In the genomic region with DNA sequence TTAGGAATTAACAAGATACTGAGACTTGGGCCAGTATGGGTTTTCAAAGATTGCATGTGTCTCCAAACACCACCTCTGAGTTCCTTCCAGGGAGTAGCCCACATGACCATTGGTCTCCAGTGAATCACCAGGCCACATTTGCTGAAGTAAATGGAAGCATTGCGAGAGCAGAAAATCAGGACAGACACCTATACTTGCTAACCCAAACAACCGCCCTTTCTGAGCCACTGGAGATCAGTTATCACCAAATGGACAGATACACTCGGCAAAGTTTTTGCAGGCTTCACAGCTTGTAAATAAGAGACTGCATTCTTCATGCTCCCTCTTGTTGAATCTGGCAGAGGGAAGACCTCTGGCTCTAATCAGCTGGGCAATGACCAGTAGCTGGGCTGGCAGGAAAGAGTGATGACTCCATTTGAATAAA, we compare ENCODE assay signal across 17 cellular contexts. TPM values are rescaled to one million over a fixed set of nuclear protein-coding genes. Genes with fewer than 3 reads are reported as not detected.
DNase-seq lines count a peak whose midpoint lies in the region; ATAC-seq, FAIRE-seq and TF ChIP-seq lines count a peak whose summit lies in the region.
"Had no signal": no experiment of that assay in that cellular context is flagged by ENCODE, and none has a peak within 500 bp of the region (broad histone marks: within the 10 kb centered on the region; RNA-seq: fewer than 3 reads in every experiment).

No MANE protein-coding gene starts in this region.

- no peak for TF ChIP-seq POLR2A in H1 (IDR thresholded peaks at IDR 0.05; ENCODE audit: control extremely low read depth in 1 of 2, low read depth in 2 of 2, low read length in 2 of 2)

- H3K14ac ChIP-seq in H1 (ENCODE audit: insufficient read length), result no peak overlapping the region

- POLR2A ChIA-PET in H1 (lab: Charles Lee; ENCODE audit: partially characterized antibody), result no interaction called here

- no peak overlapping the region for H4K91ac ChIP-seq in H1 (replicated peaks; ENCODE audit: insufficient read length, low read length)

- H3K79me2 ChIP-seq in H1 (ENCODE audit: control insufficient read depth in 1 of 2, insufficient read depth in 2 of 2, low read length in 2 of 2), result no peaks in the 10 kb centered on the region

- TF ChIP-seq RAD21 in H1 (IDR thresholded peaks at IDR 0.05 in 1 of 2, conservative IDR thresholded peaks at IDR 0.05 in 1 of 2; ENCODE audit: low read depth in 2 of 2, low read length in 2 of 2), result no peak

- CTCF ChIA-PET in H1 (lab: Charles Lee; ENCODE audit: partially characterized antibody), result no interaction called here

- H3K18ac ChIP-seq in H1 (ENCODE audit: extremely low read depth, low read length), result no peak overlapping the region

- TF ChIP-seq CTCF in H1 (IDR thresholded peaks at IDR 0.05; ENCODE audit: control extremely low read depth in 1 of 3, insufficient read depth in 1 of 3, low read depth in 1 of 3, low read length in 3 of 3) (no peak), kidney epithelial cell (IDR thresholded peaks at IDR 0.05; ENCODE audit: insufficient read depth, low read length, poor library complexity, severe bottlenecking) (no peak), thoracic aorta (IDR thresholded peaks at IDR 0.05) (no peak)

- no peak overlapping the region for H3K27ac Mint-ChIP-seq in T-helper 17 cell
- H3K27ac Mint-ChIP-seq: CD4-positive, alpha-beta memory T cell; HFFc6; mesothelial cell of epicardium had no signal

- WGBS in H1 (ENCODE audit: extremely low coverage in 1 of 2, insufficient coverage in 1 of 2, insufficient read length in 1 of 2, insufficient replicate concordance in 2 of 2, low coverage in 1 of 2, low lambda C conversion rate in 2 of 2, missing lambda C conversion rate in 1 of 2), 2 experiments, result 88% methylated on average over 3 of the region's 3 CpGs; no CpG with 5 or more reads in 1 of the 2 experiments

- peak; percentile 16 for DNase-seq in NCI-H82 (lab: John Stamatoyannopoulos, UW)
- DNase-seq in NCI-H82 treated with DMSO at 0.1 percent for 48 hours (lab: John Stamatoyannopoulos, UW; ENCODE audit: unreplicated experiment), result no peak
- DNase-seq in H1 (ENCODE audit: low read depth in 1 of 2, low spot score in 2 of 2), result no peak
- peak; percentile 94 for DNase-seq in kidney epithelial cell (ENCODE audit: low read depth)
- DNase-seq in thoracic aorta (ENCODE audit: low spot score), result no peak
- no peak for DNase-seq in T-helper 17 cell
- DNase-seq in NCI-H146 treated with DMSO at 0.1 percent for 48 hours (lab: John Stamatoyannopoulos, UW; ENCODE audit: unreplicated experiment), result no peak
- DNase-seq: activated CD4-positive, alpha-beta T cell treated with anti-CD3 and anti-CD28 coated beads, Interleukin-2, amount 50 U/mL, for 48 hours; CD4-positive, alpha-beta memory T cell; HFFc6; NCI-H1417 treated with DMSO at 0.1 percent for 48 hours; stimulated activated naive CD4-positive, alpha-beta T cell treated with Interleukin-2 at 50 U/mL for 16 hours had no signal

- H2AK5ac ChIP-seq in H1 (ENCODE audit: low read depth, low read length), result no peak overlapping the region

- H3K4ac ChIP-seq in H1 (replicated peaks; ENCODE audit: insufficient read length, low read depth, low read length), result no peak overlapping the region

- H2BK120ac ChIP-seq in H1 (replicated peaks; ENCODE audit: low read depth, low read length), result no peak overlapping the region

- H3K4me1 ChIP-seq in H1 (replicated peaks in 1 of 4; ENCODE audit: control insufficient read depth in 3 of 4, insufficient read depth in 4 of 4, low read length in 3 of 4), result no peaks in the 10 kb centered on the region
- peaks cover 24 to 66% of the 10 kb centered on the region in 2 donors for H3K4me1 ChIP-seq in thoracic aorta (ENCODE audit: control insufficient read depth in 1 of 2, low read depth in 2 of 2)
- H3K4me1 ChIP-seq: SJSA1 had no signal

- no peaks in the 10 kb centered on the region for H3K4me1 Mint-ChIP-seq in T-helper 17 cell
- H3K4me1 Mint-ChIP-seq: CD4-positive, alpha-beta memory T cell had no signal

- H2BK5ac ChIP-seq in H1 (ENCODE audit: low read depth, low read length), result no peak overlapping the region

- H3K23ac ChIP-seq in H1 (ENCODE audit: insufficient read length), result no peak overlapping the region

- H2BK15ac ChIP-seq in H1 (ENCODE audit: low read length), result no peak overlapping the region

- H3K36me3 ChIP-seq in H1 (ENCODE audit: control insufficient read depth in 2 of 4, insufficient read depth in 4 of 4, low read length in 3 of 4) (no peaks in the 10 kb centered on the region), kidney epithelial cell (ENCODE audit: control insufficient read depth, insufficient read depth, low read length) (no peaks in the 10 kb centered on the region), thoracic aorta (no peaks in the 10 kb centered on the region)
- H3K36me3 ChIP-seq: SJSA1 had no signal

- H3K27ac ChIP-seq in H1 (ENCODE audit: low read depth, low read length) (no peak overlapping the region), thoracic aorta (peak overlapping the region; percentile 12 to 43)
- H3K27ac ChIP-seq: 22Rv1, SJSA1 had no signal

- no peak overlapping the region for H2BK12ac ChIP-seq in H1 (ENCODE audit: low read depth, low read length)

- H3K9me3 ChIP-seq in H1 (ENCODE audit: insufficient read depth in 2 of 2, low read depth in 1 of 2, low read length in 1 of 2), result no peaks in the 10 kb centered on the region
- no peaks in the 10 kb centered on the region for H3K9me3 ChIP-seq in thoracic aorta
- H3K9me3 ChIP-seq in T-helper 17 cell (ENCODE audit: control insufficient read depth, low read length, poor library complexity, severe bottlenecking), result no peaks in the 10 kb centered on the region
- H3K9me3 ChIP-seq: SJSA1 had no signal

- H3K4me2 ChIP-seq in H1 (ENCODE audit: insufficient read depth in 1 of 2, low read depth in 2 of 2, low read length in 2 of 2), result no peak overlapping the region

- no peaks in the 10 kb centered on the region for H3K36me3 Mint-ChIP-seq in T-helper 17 cell (ENCODE audit: low read depth)
- H3K36me3 Mint-ChIP-seq: CD4-positive, alpha-beta memory T cell had no signal

- no peak overlapping the region for H3K9ac ChIP-seq in H1 (replicated peaks in 1 of 4; ENCODE audit: extremely low read depth in 1 of 4, low read depth in 3 of 4, low read length in 3 of 4)

- H3K23me2 ChIP-seq in H1 (ENCODE audit: low read depth, low read length), result no peaks in the 10 kb centered on the region

- no peak overlapping the region for H2BK20ac ChIP-seq in H1 (ENCODE audit: low read length)

- H2AFZ ChIP-seq in H1 (ENCODE audit: low read length), result 0 out of 2 replicates have a peak overlapping the region, but pooled peaks have one; percentile 62

- no peak for TF ChIP-seq EP300 in H1 (IDR thresholded peaks at IDR 0.05; ENCODE audit: borderline replicate concordance in 1 of 2, low read depth in 2 of 2, low read length in 2 of 2)

- no peak overlapping the region for H3K4me3 ChIP-seq in H1 (ENCODE audit: extremely low read depth in 1 of 4, insufficient read depth in 2 of 4, low read depth in 3 of 4, low read length in 4 of 4)
- no peak overlapping the region for H3K4me3 ChIP-seq in kidney epithelial cell (ENCODE audit: low read depth, low read length)
- no peak overlapping the region for H3K4me3 ChIP-seq in thoracic aorta
- H3K4me3 ChIP-seq: SJSA1 had no signal

- H4K20me1 ChIP-seq in H1 (replicated peaks in 1 of 2; ENCODE audit: control insufficient read depth in 1 of 2, insufficient read depth in 2 of 2, low read length in 2 of 2), result no peaks in the 10 kb centered on the region

- no peak overlapping the region for H4K8ac ChIP-seq in H1 (ENCODE audit: extremely low read depth, insufficient read depth, low read length)

- no peak overlapping the region for H4K5ac ChIP-seq in H1 (ENCODE audit: insufficient read length, low read depth, low read length)

- H3K27me3 ChIP-seq in H1 (replicated peaks in 1 of 4; ENCODE audit: control insufficient read depth in 3 of 4, extremely low read depth in 1 of 4, insufficient read depth in 3 of 4, low read length in 3 of 4) (0 out of 7 replicates have a peak, but pooled peaks cover 0 to 3% (median 1%) of the 10 kb centered on the region in 4 experiments), kidney epithelial cell (ENCODE audit: control insufficient read depth, insufficient read depth, low read length) (no peaks in the 10 kb centered on the region), thoracic aorta (replicated peaks; ENCODE audit: insufficient read depth) (no peaks in the 10 kb centered on the region)
- H3K27me3 ChIP-seq: SJSA1 had no signal

- no peak for ATAC-seq in thoracic aorta (ENCODE audit: insufficient number of reproducible peaks, low FRiP score, low read depth)
- no peak for ATAC-seq in GM19467 (IDR thresholded peaks at IDR 0.05; ENCODE audit: unreplicated experiment)
- ATAC-seq in T-helper 17 cell, result no peak

- no peak overlapping the region for H3K56ac ChIP-seq in H1 (replicated peaks; ENCODE audit: insufficient read length, low read depth, low read length)

- peaks cover 8% of the 10 kb centered on the region for H3K27me3 Mint-ChIP-seq in T-helper 17 cell
- H3K27me3 Mint-ChIP-seq: CD4-positive, alpha-beta memory T cell had no signal

- H3K79me1 ChIP-seq in H1 (ENCODE audit: low read depth, low read length), result no peaks in the 10 kb centered on the region

- no peak for FAIRE-seq in H1 (lab: Jason Lieb, UNC)
- FAIRE-seq: G401.6 had no signal

- no peak overlapping the region for H3K4me3 Mint-ChIP-seq in T-helper 17 cell
- H3K4me3 Mint-ChIP-seq: CD4-positive, alpha-beta memory T cell; HFFc6; mesothelial cell of epicardium had no signal

TF ChIP-seq in H1, 55 proteins besides CTCF, POLR2A, EP300 and RAD21 (continues in another document):
- TF ChIP-seq ZNF274 (IDR thresholded peaks at IDR 0.05; ENCODE audit: borderline replicate concordance, extremely low read depth, low read length) (no peak), SRF (IDR thresholded peaks at IDR 0.05; ENCODE audit: low read depth, low read length) (no peak), GTF2F1 (IDR thresholded peaks at IDR 0.05; ENCODE audit: borderline replicate concordance, low read depth, low read length) (no peak), TBP (IDR thresholded peaks at IDR 0.05; ENCODE audit: low read depth, low read length) (no peak), RFX5 (IDR thresholded peaks at IDR 0.05; ENCODE audit: borderline replicate concordance, low read depth, low read length) (no peak)

RNA-seq across cellular contexts. Expression of gene GATA6, which starts 41.0 kb away (rescaled TPM):
- 0.09 and 0.25 TPM in 2 replicates for total RNA-seq in H1 (2021; fragmentation: NEBNext Ultra II Directional; extraction: Animal tissue kit (Norgen Biotek cat#: 25700))
- polyA plus RNA-seq in H1 (2011; rRNA removed), result 0.02 TPM in 1 of 2 replicates, not detected in the other
- polyA plus RNA-seq in H1 (2011; cell fraction: cytosol; rRNA removed), result not detected
- polyA plus RNA-seq in H1 (2011; cell fraction: nucleus; rRNA removed), result 0.03 TPM
- 0.09 to 0.19 TPM (median 0.18 TPM) in 3 of 4 replicates, not detected in the other for polyA plus RNA-seq in H1 (2012, experiment 1 of 2)
- 0.14 TPM for polyA plus RNA-seq in H1 (2012, experiment 2 of 2)
- not detected for polyA plus RNA-seq in H1 (2013, experiment 1 of 2)
- not detected for polyA plus RNA-seq in H1 (2013, experiment 2 of 2)
- 0.06 TPM in 1 of 2 replicates, not detected in the other for polyA minus RNA-seq in H1 (2011; rRNA and poly(A)+ RNA removed)
- polyA minus RNA-seq in H1 (2011; cell fraction: cytosol; rRNA and poly(A)+ RNA removed), result not detected
- polyA minus RNA-seq in H1 (2011; cell fraction: nucleus; rRNA and poly(A)+ RNA removed), result not detected
- 2.5 TPM in 2 replicates for total RNA-seq in kidney epithelial cell
- 10 to 100 TPM; 92.7 to 92.8 TPM for total RNA-seq in thoracic aorta
- total RNA-seq in T-helper 17 cell, result not detected
- total RNA-seq: CD4-positive, alpha-beta memory T cell had no signal
- polyA plus RNA-seq: CD4-positive, alpha-beta memory T cell had no signal

Comparison
In these comparisons a context has a peak if more than half of its experiments do, and no peak if none do; other contexts are left out.
1. DNase-seq: peak in NCI-H82 (single experiment) and kidney epithelial cell (single experiment); none in NCI-H82 treated with DMSO at 0.1 percent for 48 hours (single experiment), H1 (0 of 2), thoracic aorta (single experiment), T-helper 17 cell (0 of 3) and NCI-H146 treated with DMSO at 0.1 percent for 48 hours (single experiment).
2. RNA of gene GATA6, which starts 41.0 kb away (total RNA-seq): 92.7 to 92.8 TPM in thoracic aorta; 2.5 TPM in kidney epithelial cell, 0.09 to 0.25 TPM in H1 and not detected in T-helper 17 cell; every median in the first group is over 10 times any median in the second.